8 cellular contexts compared by ENCODE assay signal in genomic region chr21:43775795-43776430, GRCh38. TPM values are rescaled to one million over a fixed set of nuclear protein-coding genes. Genes with fewer than 3 reads are reported as not detected.
DNase-seq lines count a peak whose midpoint lies in the region; ATAC-seq, FAIRE-seq and TF ChIP-seq lines count a peak whose summit lies in the region.

Gene CSTB, minus strand, starts transcription at chr21:43776308. Its CDS starts 39 bp downstream, at chr21:43776269.

- no peaks in the 10 kb centered on the region for H3K9me3 Mint-ChIP-seq in activated naive CD8-positive, alpha-beta T cell (ENCODE audit: low read depth)

- peak within 1 kb of the TSS; percentile 68 for H3K4me2 ChIP-seq in SU-DHL-6 (ENCODE audit: low read depth, low read length, poor library complexity, severe bottlenecking)

- peak within 1 kb of the TSS; percentile 77 for H3K27ac Mint-ChIP-seq in activated naive CD8-positive, alpha-beta T cell

- no peaks in the 10 kb centered on the region for H4K20me1 ChIP-seq in SU-DHL-6 (ENCODE audit: low read depth, low read length)

- no peaks in the 10 kb centered on the region for H3F3A ChIP-seq in SU-DHL-6 (ENCODE audit: insufficient read depth)

- 0% methylated on average over 65 to 71 of the region's 71 CpGs for WGBS in pancreas, 2 donors

- no peaks in the 10 kb centered on the region for H3K9me2 ChIP-seq in SU-DHL-6 (replicated peaks; ENCODE audit: insufficient read depth, low read length)

- FAIRE-seq in D721Med (lab: Jason Lieb, UNC) (no peak), pancreas (lab: Jason Lieb, UNC) (no peak)

- peaks cover 0 to 8% (median 0%) of the 10 kb centered on the region in 3 donors for H3K4me1 ChIP-seq in pancreas
- peaks cover 0 to 18% (median 11%) of the 10 kb centered on the region in 4 donors for H3K4me1 ChIP-seq in tibial artery

- H3K4me3 ChIP-seq in SU-DHL-6 (ENCODE audit: insufficient read depth, low read length, poor library complexity, severe bottlenecking): peak within 1 kb of the TSS; percentile 73
- peak within 1 kb of the TSS; percentile 73 to 89 (median 88) for H3K4me3 ChIP-seq in pancreas
- peak within 1 kb of the TSS; percentile 81 to 97 for H3K4me3 ChIP-seq in tibial artery

- peak within 1 kb of the TSS; percentile 70 for H3K9ac ChIP-seq in SU-DHL-6 (ENCODE audit: low read length)

- no peaks in the 10 kb centered on the region for H3K27me3 Mint-ChIP-seq in activated naive CD8-positive, alpha-beta T cell

- intact Hi-C loops in Right ventricle myocardium inferior (cut with DNase I) (loop anchor here (5.0 kb wide), 1 partner anchor 49 kb away; no protein-coding TSS in a partner anchor), pancreas (cut with DNase I) (loop anchor here in 1 of 3 donors (10.0 kb wide), 1 partner anchor 51 kb away; no protein-coding TSS in a partner anchor), tibial artery (cut with DNase I; ENCODE audit: low total_unique reads) (no loop called here)

- H2AFZ ChIP-seq in SU-DHL-6 (ENCODE audit: low read depth, low read length, severe bottlenecking): peak within 1 kb of the TSS; percentile 68

- H3K4me3 Mint-ChIP-seq in activated naive CD8-positive, alpha-beta T cell: peak within 1 kb of the TSS; percentile 91

- H3K79me2 ChIP-seq in SU-DHL-6 (ENCODE audit: insufficient read depth, low read length): no peaks in the 10 kb centered on the region

- no peaks in the 10 kb centered on the region for H3K27me3 ChIP-seq in SU-DHL-6 (ENCODE audit: low read length)
- H3K27me3 ChIP-seq in pancreas: no peaks in the 10 kb centered on the region
- no peaks in the 10 kb centered on the region for H3K27me3 ChIP-seq in tibial artery

- H3K36me3 ChIP-seq in SU-DHL-6 (ENCODE audit: low read length): no peaks in the 10 kb centered on the region
- peaks cover 0 to 8% (median 5%) of the 10 kb centered on the region in 3 donors for H3K36me3 ChIP-seq in pancreas
- peaks cover 17 to 23% (median 18%) of the 10 kb centered on the region in 3 donors for H3K36me3 ChIP-seq in tibial artery

- peaks cover 23% of the 10 kb centered on the region for H3K4me1 Mint-ChIP-seq in activated naive CD8-positive, alpha-beta T cell (ENCODE audit: low read depth)

- peak; percentile 84 for DNase-seq in D721Med (ENCODE audit: insufficient read length, low spot score)
- DNase-seq in KG1 (lab: John Stamatoyannopoulos, UW): peak; percentile 37
- DNase-seq in Right ventricle myocardium inferior (ENCODE audit: missing footprints): peak; percentile 95
- DNase-seq in pancreas: peak; percentile 69 to 92 (median 82)
- peak; percentile 83 to 89 for DNase-seq in tibial artery

- TF ChIP-seq CTCF in D721Med (IDR thresholded peaks at IDR 0.05; ENCODE audit: insufficient read depth, missing control alignments) (no peak), SU-DHL-6 (IDR thresholded peaks at IDR 0.05; ENCODE audit: insufficient read depth, low read length, poor library complexity, severe bottlenecking) (no peak), pancreas (IDR thresholded peaks at IDR 0.05) (no peak), tibial artery (IDR thresholded peaks at IDR 0.05) (no peak)

- no peaks in the 10 kb centered on the region for H3K9me3 ChIP-seq in SU-DHL-6 (ENCODE audit: insufficient read depth, low read length)
- H3K9me3 ChIP-seq in pancreas: no peaks in the 10 kb centered on the region
- no peaks in the 10 kb centered on the region for H3K9me3 ChIP-seq in tibial artery

- ATAC-seq in GM21423 (IDR thresholded peaks at IDR 0.05; ENCODE audit: unreplicated experiment) (peak; percentile 66), Right ventricle myocardium inferior (peak; percentile 84), pancreas (peak; percentile 82 to 87 (median 84))

- H3K27ac ChIP-seq in SU-DHL-6 (ENCODE audit: low read depth, low read length): peak within 1 kb of the TSS; percentile 43; the same call in 1 of the 2 replicates
- H3K27ac ChIP-seq in pancreas: peak within 1 kb of the TSS; percentile 68 to 90 (median 80)
- H3K27ac ChIP-seq in tibial artery: peak within 1 kb of the TSS; percentile 88 to 90

- H3K36me3 Mint-ChIP-seq in activated naive CD8-positive, alpha-beta T cell: peaks cover 7% of the 10 kb centered on the region

RNA-seq across cellular contexts. Expression of gene CSTB, which starts in this region (rescaled TPM):
- total RNA-seq in Right ventricle myocardium inferior: 44.1 TPM
- total RNA-seq in pancreas: 10 to 100 TPM in 4 of 6 donors, 1 to 10 TPM in 2; 7.4 to 21.3 (median 11.4) TPM
- polyA plus RNA-seq in pancreas: 10 to 100 TPM; 33.8 to 35.6 TPM

Comparison
In these comparisons a context has a peak if more than half of its experiments do, and no peak if none do; other contexts are left out.
1. Peak in every context shown above with its lines: DNase-seq, ATAC-seq, H3K4me3 ChIP-seq and H3K27ac ChIP-seq.
2. DNase-seq: peak in every context shown above with its lines; median percentile 95 in Right ventricle myocardium inferior; 86 in tibial artery; 84 in D721Med; 82 in pancreas; 37 in KG1.